Comparison of ENCODE assay signal across 8 cellular contexts in genomic region chr12:122980192-122981035, GRCh38. TPM values are rescaled to one million over a fixed set of nuclear protein-coding genes. Genes with fewer than 3 reads are reported as not detected.
A peak's percentile ranks its signal among the peaks of the same experiment; 100 is the strongest.
DNase-seq lines count a peak whose midpoint lies in the region; ATAC-seq, FAIRE-seq and TF ChIP-seq lines count a peak whose summit lies in the region.

Gene ARL6IP4, plus strand, starts transcription at chr12:122980681. Its CDS starts 459 bp downstream, at chr12:122981140.

- H3K9me3 ChIP-seq in astrocyte (ENCODE audit: insufficient read depth, low read depth, low read length): no peaks in the 10 kb centered on the region

- H3K4me3 Mint-ChIP-seq in astrocyte (ENCODE audit: unreplicated experiment): peak within 1 kb of the TSS; percentile 90

- H2AFZ ChIP-seq in astrocyte (ENCODE audit: low read depth, low read length): peak within 1 kb of the TSS; percentile 57

- TF ChIP-seq CTCF in astrocyte (IDR thresholded peaks at IDR 0.05; ENCODE audit: insufficient read depth, low read depth, low read length) (no peak), retinal pigment epithelial cell (conservative IDR thresholded peaks at IDR 0.05; ENCODE audit: low read depth, low read length) (no peak)

- peak within 1 kb of the TSS; percentile 93 for H3K4me2 ChIP-seq in astrocyte (ENCODE audit: low read length)

- no peaks in the 10 kb centered on the region for H3K27me3 ChIP-seq in astrocyte (ENCODE audit: insufficient read depth, low read length)

- H3K79me2 ChIP-seq in astrocyte (ENCODE audit: insufficient read depth, low read length): peaks cover 80% of the 10 kb centered on the region

- peaks cover 28% of the 10 kb centered on the region for H4K20me1 ChIP-seq in astrocyte (ENCODE audit: insufficient read depth, low read length)

- peak within 1 kb of the TSS; percentile 89 for H3K9ac ChIP-seq in astrocyte (ENCODE audit: low read length)

- H3K27me3 Mint-ChIP-seq in astrocyte (ENCODE audit: low read depth, unreplicated experiment): no peaks in the 10 kb centered on the region

- ATAC-seq in GM21515 (IDR thresholded peaks at IDR 0.05; ENCODE audit: unreplicated experiment) (peak; percentile 46), GM18873 (IDR thresholded peaks at IDR 0.05; ENCODE audit: low FRiP score, unreplicated experiment) (no peak)

- H3K4me1 ChIP-seq in astrocyte (ENCODE audit: insufficient read depth, low read length): peaks cover 53% of the 10 kb centered on the region

- DNase-seq in Daoy (ENCODE audit: low read depth) (peak; percentile 83), LHCN-M2 (ENCODE audit: low read depth) (peak; percentile 53), T-helper 2 cell (peak; percentile 30 to 80 (median 47)), astrocyte (ENCODE audit: low read depth) (peak; percentile 36), hepatic stellate cell (ENCODE audit: low spot score) (peak; percentile 89), retinal pigment epithelial cell (ENCODE audit: low read depth) (no peak)

- H3K4me3 ChIP-seq in astrocyte (ENCODE audit: insufficient read depth, low read depth, low read length) (peak within 1 kb of the TSS; percentile 83), retinal pigment epithelial cell (ENCODE audit: low read length) (peak within 1 kb of the TSS; percentile 80)

- H3K36me3 Mint-ChIP-seq in astrocyte (ENCODE audit: low read depth, unreplicated experiment): peaks cover 3% of the 10 kb centered on the region

- no peaks in the 10 kb centered on the region for H3K9me3 Mint-ChIP-seq in astrocyte (ENCODE audit: unreplicated experiment)

- peaks cover 31% of the 10 kb centered on the region for H3K4me1 Mint-ChIP-seq in astrocyte (ENCODE audit: low read depth, unreplicated experiment)

- peak within 1 kb of the TSS; percentile 86 for H3K27ac Mint-ChIP-seq in astrocyte (ENCODE audit: unreplicated experiment)

- H3K27ac ChIP-seq in astrocyte (ENCODE audit: low read depth, low read length): peak within 1 kb of the TSS; percentile 67

- FAIRE-seq in astrocyte (lab: Jason Lieb, UNC): no peak

- H3K36me3 ChIP-seq in astrocyte (ENCODE audit: insufficient read depth, low read length): no peaks in the 10 kb centered on the region

RNA-seq across cellular contexts. Expression of gene ARL6IP4, which starts in this region (rescaled TPM):
- 252 and 278 TPM in 2 replicates for total RNA-seq in Daoy (2014; rRNA removed; shearing (Covaris generic))
- total RNA-seq in LHCN-M2 (2014; rRNA removed) (238 and 272 TPM in 2 replicates), astrocyte (121 and 122 TPM in 2 replicates)
- 257 TPM for polyA plus RNA-seq in LHCN-M2 (2012)
